Comparison of ENCODE assay signal across 15 cellular contexts in genomic region chr9:71549023-71549422, GRCh38.
A peak's percentile ranks its signal among the peaks of the same experiment; 100 is the strongest.
DNase-seq lines count a peak whose midpoint lies in the region; ATAC-seq and TF ChIP-seq lines count a peak whose summit lies in the region.
"Had no signal": no experiment of that assay in that cellular context is flagged by ENCODE, and none has a peak within 500 bp of the region (broad histone marks: within the 10 kb centered on the region; RNA-seq: fewer than 3 reads in every experiment).

No MANE protein-coding gene starts in this region.

- H3K4me1 ChIP-seq in GM23338 (ENCODE audit: insufficient read depth) = peaks cover 3% of the 10 kb centered on the region; the same call in 1 of the 2 replicates

- H3K4me3 ChIP-seq in GM23338 = no peak overlapping the region
- H3K4me3 ChIP-seq: cardiac muscle cell had no signal

- DNase-seq in SKM-1 treated with dmso at 0.1 percent for 144 hours (lab: John Stamatoyannopoulos, UW; ENCODE audit: unreplicated experiment) = peak; percentile 1
- no peak for DNase-seq in GM23338 (ENCODE audit: low spot score)
- no peak for DNase-seq in NCI-H2081 treated with DMSO at 0.1 percent for 48 hours (lab: John Stamatoyannopoulos, UW)
- no peak for DNase-seq in A172 (ENCODE audit: low spot score)
- DNase-seq in activated CD4-positive, CD25-positive, alpha-beta regulatory T cell treated with anti-CD3 and anti-CD28 coated beads, Interleukin-2, amount 50 U/mL, for 72 hours = no peak
- DNase-seq: activated T-cell treated with anti-CD3 and anti-CD28 coated beads, Interleukin-2, amount 50 U/mL, for 4 hours; Kasumi-1; left ventricle myocardium superior; NCI-H69; posterior cingulate gyrus had no signal

- H3F3A ChIP-seq in GM23338 (replicated peaks; ENCODE audit: low read depth) = no peaks in the 10 kb centered on the region

- H3K4me2 ChIP-seq in GM23338 = no peak overlapping the region

- H3K36me3 Mint-ChIP-seq in GM23338 (ENCODE audit: low read depth) = no peaks in the 10 kb centered on the region

- no peak for TF ChIP-seq CTCF in GM23338 (conservative IDR thresholded peaks at IDR 0.05; ENCODE audit: low read depth in 2 of 2)

- peaks cover 2% of the 10 kb centered on the region for H3K27me3 Mint-ChIP-seq in GM23338 (ENCODE audit: insufficient read depth, low read depth, poor library complexity)

- no peaks in the 10 kb centered on the region for H4K20me1 ChIP-seq in GM23338 (replicated peaks; ENCODE audit: insufficient read depth)

- H3K36me3 ChIP-seq in GM23338 (ENCODE audit: insufficient read depth) = no peaks in the 10 kb centered on the region
- H3K36me3 ChIP-seq: cardiac muscle cell had no signal

- no peaks in the 10 kb centered on the region for H3K9me3 Mint-ChIP-seq in GM23338
- H3K9me3 Mint-ChIP-seq: activated T-cell treated with anti-CD3 and anti-CD28 coated beads, Interleukin-2, amount 50 U/mL, for 4 hours; T-helper 2 cell treated with Interferon-gamma antibody and Interleukin-4, amounts not matched to agents 5 μg/mL and 100 μg/mL, for 36 hours had no signal

- H3K4me3 Mint-ChIP-seq in GM23338 = no peak overlapping the region
- H3K4me3 Mint-ChIP-seq: activated T-cell treated with anti-CD3 and anti-CD28 coated beads, Interleukin-2, amount 50 U/mL, for 4 hours; T-helper 2 cell treated with Interferon-gamma antibody and Interleukin-4, amounts not matched to agents 5 μg/mL and 100 μg/mL, for 36 hours had no signal

- H2AFZ ChIP-seq in GM23338 = no peak overlapping the region

- ATAC-seq in GM18861 (IDR thresholded peaks at IDR 0.05; ENCODE audit: unreplicated experiment) (peak; percentile 97), GM21526 (IDR thresholded peaks at IDR 0.05; ENCODE audit: low FRiP score, unreplicated experiment) (peak; percentile 96), HG03097 (IDR thresholded peaks at IDR 0.05; ENCODE audit: low FRiP score, unreplicated experiment) (peak; percentile 85), GM23338 (no peak)
- ATAC-seq: activated T-cell treated with anti-CD3 and anti-CD28 coated beads, Interleukin-2, amount 50 U/mL, for 4 hours; left ventricle myocardium superior had no signal

- H3K9me2 ChIP-seq in GM23338 (ENCODE audit: insufficient read depth) = no peaks in the 10 kb centered on the region

- no peak overlapping the region for H3K27ac Mint-ChIP-seq in GM23338
- H3K27ac Mint-ChIP-seq: T-helper 2 cell treated with Interferon-gamma antibody and Interleukin-4, amounts not matched to agents 5 μg/mL and 100 μg/mL, for 36 hours had no signal

- peaks cover 8% of the 10 kb centered on the region; the same call in 2 of the 3 replicates for H3K4me1 Mint-ChIP-seq in GM23338

- H3K27me3 ChIP-seq in GM23338 (ENCODE audit: insufficient read depth) = no peaks in the 10 kb centered on the region
- H3K27me3 ChIP-seq: cardiac muscle cell had no signal

- H3K27ac ChIP-seq in GM23338 (ENCODE audit: low read depth) = no peak overlapping the region
- H3K27ac ChIP-seq: cardiac muscle cell had no signal

- no peaks in the 10 kb centered on the region for H3K79me2 ChIP-seq in GM23338 (replicated peaks; ENCODE audit: insufficient read depth)

TF ChIP-seq in GM23338, 12 proteins besides CTCF, POLR2A, EP300 and RAD21:
- TF ChIP-seq ZNF462 (CRISPR knock-in tag; IDR thresholded peaks at IDR 0.05) = no peak
- TF ChIP-seq ZNF114 (CRISPR knock-in tag; IDR thresholded peaks at IDR 0.05) = no peak
- TF ChIP-seq EZH2phosphoT487 (IDR thresholded peaks at IDR 0.05; ENCODE audit: unreplicated experiment) = no peak
- no peak for TF ChIP-seq JUNB (IDR thresholded peaks at IDR 0.05; ENCODE audit: unreplicated experiment)
- TF ChIP-seq NANOG (IDR thresholded peaks at IDR 0.05; ENCODE audit: borderline replicate concordance) = no peak
- TF ChIP-seq STAT1 (IDR thresholded peaks at IDR 0.05; ENCODE audit: unreplicated experiment) = no peak
- no peak for TF ChIP-seq ZNF331 (CRISPR knock-in tag; IDR thresholded peaks at IDR 0.05; ENCODE audit: low read depth)
